30 cellular contexts compared by ENCODE assay signal in the genomic region with DNA sequence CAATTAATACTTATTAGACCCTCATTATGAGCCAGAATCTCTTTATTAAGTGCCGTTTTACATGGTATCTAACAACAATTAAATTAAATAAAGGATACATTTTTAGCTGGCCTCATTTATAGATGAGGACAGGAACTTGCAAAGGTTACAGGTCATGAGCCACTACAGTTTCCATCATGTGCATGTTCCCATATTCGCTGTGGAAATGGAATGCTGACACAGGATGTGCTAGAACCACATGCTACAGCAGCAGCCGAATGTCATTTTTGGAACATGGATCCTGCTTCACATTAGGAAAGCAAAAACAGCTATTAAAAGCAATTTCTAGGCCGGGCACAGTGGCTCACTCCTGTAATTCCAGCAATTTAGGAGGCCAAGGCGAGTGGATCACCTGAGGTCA. TPM values are rescaled to one million over a fixed set of nuclear protein-coding genes. Genes with fewer than 3 reads are reported as not detected.
"Had no signal": no experiment of that assay in that cellular context is flagged by ENCODE, and none has a peak within 500 bp of the region (broad histone marks: within the 10 kb centered on the region; RNA-seq: fewer than 3 reads in every experiment).

No MANE protein-coding gene starts in this region.

- H3K27me3 ChIP-seq: ascending aorta, cardiac muscle cell had no signal

- H3K36me3 ChIP-seq: ascending aorta had no signal

- H3K4me3 ChIP-seq: ascending aorta, cardiac muscle cell had no signal

- ATAC-seq: activated CD8-positive, alpha-beta memory T cell treated with anti-CD3 and anti-CD28 coated beads, Interleukin-2, amount 10 ng/mL, durations not matched to agents 7 days and 5 days; activated CD8-positive, alpha-beta T cell treated with anti-CD3 and anti-CD28 coated beads, Interleukin-2, amount 10 ng/mL, durations not matched to agents 7 days and 5 days; activated naive CD8-positive, alpha-beta T cell treated with anti-CD3 and anti-CD28 coated beads, Interleukin-2, amount 50 U/mL, for 24 hours; T-cell had no signal

- H3K4me1 ChIP-seq: ascending aorta had no signal

- H3K9me3 ChIP-seq: ascending aorta had no signal

- H3K27ac ChIP-seq: ascending aorta, cardiac muscle cell, VCaP had no signal

- DNase-seq: activated B cell treated with CpG ODN at 0.5 μM for 24 hours; activated CD4-positive, alpha-beta memory T cell treated with anti-CD3 and anti-CD28 coated beads, Interleukin-2, amount 10 ng/mL, durations not matched to agents 7 days and 5 days; activated CD4-positive, alpha-beta T cell treated with anti-CD3 and anti-CD28 coated beads for 4 hours; activated CD4-positive, alpha-beta T cell treated with anti-CD3 and anti-CD28 coated beads, Interleukin-2, amount 10 ng/mL, durations not matched to agents 7 days and 5 days; activated CD4-positive, alpha-beta T cell treated with anti-CD3 and anti-CD28 coated beads, Interleukin-2, amount 50 U/mL, for 48 hours; activated CD4-positive, CD25-positive, alpha-beta regulatory T cell treated with anti-CD3 and anti-CD28 coated beads, Interleukin-2, amount 50 U/mL, for 72 hours; activated CD8-positive, alpha-beta memory T cell treated with anti-CD3 and anti-CD28 coated beads for 24 hours; activated CD8-positive, alpha-beta memory T cell treated with anti-CD3 and anti-CD28 coated beads, Interleukin-2, amount 10 ng/mL, durations not matched to agents 7 days and 5 days; activated CD8-positive, alpha-beta memory T cell treated with anti-CD3 and anti-CD28 coated beads, Interleukin-2, amount 50 U/mL, for 48 hours; activated CD8-positive, alpha-beta T cell treated with anti-CD3 and anti-CD28 coated beads, Interleukin-2, amount 10 ng/mL, durations not matched to agents 7 days and 5 days; activated effector memory CD4-positive, alpha-beta T cell treated with Interleukin-2 at 50 U/mL for 16 hours; activated gamma-delta T cell; activated naive CD4-positive, alpha-beta T cell treated with anti-CD3 and anti-CD28 coated beads, Interleukin-2, amount 10 ng/mL, durations not matched to agents 7 days and 5 days; activated naive CD4-positive, alpha-beta T cell treated with Interleukin-2 at 50 U/mL for 16 hours; activated naive CD8-positive, alpha-beta T cell treated with anti-CD3 and anti-CD28 coated beads, Interleukin-2, amount 10 ng/mL, durations not matched to agents 7 days and 5 days; activated naive CD8-positive, alpha-beta T cell treated with anti-CD3 and anti-CD28 coated beads, Interleukin-2, amount 50 U/mL, for 24 hours; activated T-cell treated with anti-CD3 and anti-CD28 coated beads, Interleukin-2, amount 50 U/mL, for 24 hours; activated T-cell treated with anti-CD3 and anti-CD28 coated beads, Interleukin-2, amount 50 U/mL, for 48 hours; amygdala; anterior cingulate cortex; caudate nucleus; cerebellar nuclear complex; T-cell; T-helper 2 cell; T-helper 9 cell had no signal

- FAIRE-seq: bronchial epithelial cell, TTC549 had no signal

RNA-seq across cellular contexts. Expression of a gene that starts 34.8 kb away (rescaled TPM):
- total RNA-seq: bronchial epithelial cell, cardiac muscle cell had no signal
- polyA plus RNA-seq: cardiac muscle cell had no signal
